ENCODE assay signal across 16 cellular contexts in genomic region chr13:73520566-73521290, GRCh38.
DNase-seq lines count a peak whose midpoint lies in the region; ATAC-seq and TF ChIP-seq lines count a peak whose summit lies in the region.
"Had no signal": no experiment of that assay in that cellular context is flagged by ENCODE, and none has a peak within 500 bp of the region (broad histone marks: within the 10 kb centered on the region; RNA-seq: fewer than 3 reads in every experiment).

No MANE protein-coding gene starts in this region.

- no peak for TF ChIP-seq CTCF in osteoblast (IDR thresholded peaks at IDR 0.05; ENCODE audit: extremely low read depth, low read depth, low read length)

- H3K4me1 Mint-ChIP-seq in activated naive CD8-positive, alpha-beta T cell treated with anti-CD3 and anti-CD28 coated beads, Interleukin-2, amount 10 ng/mL, durations not matched to agents 7 days and 5 days = peaks cover 17% of the 10 kb centered on the region

- no peaks in the 10 kb centered on the region for H3K4me1 ChIP-seq in SJCRH30
- no peaks in the 10 kb centered on the region for H3K4me1 ChIP-seq in osteoblast (ENCODE audit: insufficient read depth, low read length)
- H3K4me1 ChIP-seq: esophagus muscularis mucosa had no signal

- H3K36me3 Mint-ChIP-seq in activated naive CD8-positive, alpha-beta T cell treated with anti-CD3 and anti-CD28 coated beads, Interleukin-2, amount 10 ng/mL, durations not matched to agents 7 days and 5 days = peaks cover 2% of the 10 kb centered on the region

- peak overlapping the region; percentile 81 for H3K4me3 Mint-ChIP-seq in activated naive CD8-positive, alpha-beta T cell treated with anti-CD3 and anti-CD28 coated beads, Interleukin-2, amount 10 ng/mL, durations not matched to agents 7 days and 5 days

- peak; percentile 5 for DNase-seq in activated CD4-positive, alpha-beta T cell treated with anti-CD3 and anti-CD28 coated beads for 48 hours
- DNase-seq in activated CD4-positive, alpha-beta T cell treated with anti-CD3 and anti-CD28 coated beads, Interleukin-2, amount 50 U/mL, for 1 hour = no peak
- no peak for DNase-seq in SJCRH30
- DNase-seq in activated naive CD8-positive, alpha-beta T cell treated with anti-CD3 and anti-CD28 coated beads, Interleukin-2, amount 10 ng/mL, durations not matched to agents 7 days and 5 days = peak; percentile 31
- no peak for DNase-seq in osteoblast (ENCODE audit: insufficient read length, low spot score, missing footprints)
- no peak for DNase-seq in sciatic nerve (ENCODE audit: low spot score)
- DNase-seq: head of caudate nucleus, kidney, NCI-H1105 treated with DMSO at 0.1 percent for 48 hours, NCI-H2227 treated with DMSO at 0.1 percent for 48 hours had no signal

- POLR2A ChIA-PET in activated naive CD8-positive, alpha-beta T cell treated with anti-CD3 and anti-CD28 coated beads, Interleukin-2, amount 10 ng/mL, durations not matched to agents 7 days and 5 days (lab: Charles Lee) = interaction anchor here (0.9 to 1.1 kb wide), 2 partner anchors 182 to 292 kb away, joined by 4 read pairs; no protein-coding TSS in a partner anchor

- no peak overlapping the region for H3K27ac ChIP-seq in SJCRH30
- H3K27ac ChIP-seq in osteoblast (ENCODE audit: low read depth, low read length) = no peak overlapping the region
- H3K27ac ChIP-seq: A549, esophagus muscularis mucosa had no signal

- H3K27me3 Mint-ChIP-seq in activated naive CD8-positive, alpha-beta T cell treated with anti-CD3 and anti-CD28 coated beads, Interleukin-2, amount 10 ng/mL, durations not matched to agents 7 days and 5 days = no peaks in the 10 kb centered on the region

- ATAC-seq in activated naive CD8-positive, alpha-beta T cell treated with anti-CD3 and anti-CD28 coated beads, Interleukin-2, amount 10 ng/mL, durations not matched to agents 7 days and 5 days (ENCODE audit: low read depth) = peak; percentile 52
- ATAC-seq in sciatic nerve (no peak), HG02642 (IDR thresholded peaks at IDR 0.05; ENCODE audit: poor library complexity, unreplicated experiment) (no peak), GM18858 (IDR thresholded peaks at IDR 0.05; ENCODE audit: unreplicated experiment) (no peak)
- ATAC-seq: A549, K562 had no signal

- H3K79me2 ChIP-seq in osteoblast (ENCODE audit: insufficient read depth, low read length) = no peaks in the 10 kb centered on the region

- intact Hi-C loops in sciatic nerve (cut with DNase I) = no loop called here

- no peak overlapping the region for H3K4me2 ChIP-seq in osteoblast (ENCODE audit: insufficient read depth, low read length)
- H3K4me2 ChIP-seq: A549, smooth muscle cell had no signal

- H2AFZ ChIP-seq in osteoblast (ENCODE audit: low read length) = peak overlapping the region; percentile 14

- peak overlapping the region; percentile 93 for H3K27ac Mint-ChIP-seq in activated naive CD8-positive, alpha-beta T cell treated with anti-CD3 and anti-CD28 coated beads, Interleukin-2, amount 10 ng/mL, durations not matched to agents 7 days and 5 days

- H3K4me3 ChIP-seq in SJCRH30 = 0 out of 2 replicates have a peak overlapping the region, but pooled peaks have one; percentile 14
- H3K4me3 ChIP-seq in osteoblast (ENCODE audit: insufficient read depth, low read length) = no peak overlapping the region
- H3K4me3 ChIP-seq: A549, esophagus muscularis mucosa, K562, smooth muscle cell had no signal

- H3K9me3 ChIP-seq in SJCRH30 (replicated peaks) (no peaks in the 10 kb centered on the region; the same call in 1 of the 2 replicates), osteoblast (ENCODE audit: low read depth, low read length) (no peaks in the 10 kb centered on the region)
- H3K9me3 ChIP-seq: A549, esophagus muscularis mucosa had no signal

- no peaks in the 10 kb centered on the region for H4K20me1 ChIP-seq in osteoblast (ENCODE audit: insufficient read depth, low read length)

- no peaks in the 10 kb centered on the region for H3K36me3 ChIP-seq in SJCRH30
- H3K36me3 ChIP-seq in osteoblast (ENCODE audit: insufficient read depth, low read length) = no peaks in the 10 kb centered on the region
- H3K36me3 ChIP-seq: esophagus muscularis mucosa had no signal

- H3K9me3 Mint-ChIP-seq in activated naive CD8-positive, alpha-beta T cell treated with anti-CD3 and anti-CD28 coated beads, Interleukin-2, amount 10 ng/mL, durations not matched to agents 7 days and 5 days = no peaks in the 10 kb centered on the region

- H3K27me3 ChIP-seq in SJCRH30 = no peaks in the 10 kb centered on the region
- no peaks in the 10 kb centered on the region for H3K27me3 ChIP-seq in osteoblast (ENCODE audit: insufficient read depth, low read length)
- H3K27me3 ChIP-seq: esophagus muscularis mucosa had no signal

Comparison
In these comparisons a context has a peak if more than half of its experiments do, and no peak if none do; other contexts are left out.
1. DNase-seq: peak in activated CD4-positive, alpha-beta T cell treated with anti-CD3 and anti-CD28 coated beads for 48 hours (single experiment) and activated naive CD8-positive, alpha-beta T cell treated with anti-CD3 and anti-CD28 coated beads, Interleukin-2, amount 10 ng/mL, durations not matched to agents 7 days and 5 days (single experiment); none in activated CD4-positive, alpha-beta T cell treated with anti-CD3 and anti-CD28 coated beads, Interleukin-2, amount 50 U/mL, for 1 hour (single experiment), SJCRH30 (0 of 2), osteoblast (single experiment) and sciatic nerve (single experiment).